In genomic region chr7:111138196-111138569, GRCh38 we compare ENCODE assay signal across 8 cellular contexts. TPM values are rescaled to one million over a fixed set of nuclear protein-coding genes. Genes with fewer than 3 reads are reported as not detected.
DNase-seq lines count a peak whose midpoint lies in the region; ATAC-seq, FAIRE-seq and TF ChIP-seq lines count a peak whose summit lies in the region.

No MANE protein-coding gene starts in this region.

- H3K79me2 ChIP-seq in trophoblast cell (ENCODE audit: control insufficient read depth, insufficient read depth, low read length, poor library complexity), result no peaks in the 10 kb centered on the region

- no peak overlapping the region for H3K4me3 Mint-ChIP-seq in Calu3 (ENCODE audit: low read depth, unreplicated experiment)
- H3K4me3 Mint-ChIP-seq in Caco-2 (ENCODE audit: unreplicated experiment), result no peak overlapping the region

- H3K4me1 ChIP-seq in HUES6 (ENCODE audit: control insufficient read depth, insufficient read depth, low read length) (peaks cover 14% of the 10 kb centered on the region), trophoblast cell (ENCODE audit: control insufficient read depth in 1 of 2, insufficient read depth in 2 of 2, low read length in 2 of 2) (peaks cover 0 to 3% of the 10 kb centered on the region in 2 experiments), Caco-2 (no peaks in the 10 kb centered on the region)

- BruUV-seq in Calu3 (replicated peaks; lab: Mats Ljungman, UMichigan) (no TSS peak), Caco-2 (replicated peaks; lab: Mats Ljungman, UMichigan) (no TSS peak)

- H3K36me3 ChIP-seq in HUES6 (ENCODE audit: control insufficient read depth, insufficient read depth, low read length) (no peaks in the 10 kb centered on the region), trophoblast cell (ENCODE audit: control insufficient read depth in 1 of 2, insufficient read depth in 2 of 2, low read length in 2 of 2) (no peaks in the 10 kb centered on the region), Caco-2 (ENCODE audit: control insufficient read depth, insufficient read depth, low read length) (no peaks in the 10 kb centered on the region)

- H2BK5ac ChIP-seq in trophoblast cell (ENCODE audit: low read depth, low read length, poor library complexity), result no peak overlapping the region

- no peaks in the 10 kb centered on the region for H3K27me3 ChIP-seq in HUES6 (ENCODE audit: control insufficient read depth, insufficient read depth, low read length)
- H3K27me3 ChIP-seq in trophoblast cell (ENCODE audit: insufficient read depth, low read length), result no peaks in the 10 kb centered on the region
- H3K27me3 ChIP-seq in Caco-2 (replicated peaks; ENCODE audit: control insufficient read depth, insufficient read depth, low read length), result no peaks in the 10 kb centered on the region

- H3K27ac ChIP-seq in HUES6 (ENCODE audit: low read depth, low read length) (0 out of 2 replicates have a peak overlapping the region, but pooled peaks have one; percentile 7), trophoblast cell (ENCODE audit: low read depth, low read length) (no peak overlapping the region)

- no peak overlapping the region for H3K4me3 ChIP-seq in HUES6 (ENCODE audit: low read depth, low read length)
- no peak overlapping the region for H3K4me3 ChIP-seq in choroid plexus epithelial cell (ENCODE audit: low read depth, low read length)
- no peak overlapping the region for H3K4me3 ChIP-seq in trophoblast cell (ENCODE audit: low read depth, low read length)
- no peak overlapping the region for H3K4me3 ChIP-seq in Caco-2 (ENCODE audit: low read depth, low read length)

- H3K14ac ChIP-seq in trophoblast cell (ENCODE audit: low read length), result no peak overlapping the region

- no peak overlapping the region for H4K91ac ChIP-seq in trophoblast cell (ENCODE audit: low read depth, low read length)

- H3K23ac ChIP-seq in trophoblast cell (ENCODE audit: low read length), result no peak overlapping the region

- intact Hi-C loops in Calu3 (cut with micrococcal nuclease; ENCODE audit: unreplicated experiment) (loop anchor here (10.0 kb wide), 1 partner anchor 57 kb away; no protein-coding TSS in a partner anchor), Caco-2 (cut with micrococcal nuclease; ENCODE audit: unreplicated experiment) (no loop called here)

- TF ChIP-seq CTCF in Calu3 (IDR thresholded peaks at IDR 0.05; ENCODE audit: unreplicated experiment) (no peak), choroid plexus epithelial cell (conservative IDR thresholded peaks at IDR 0.05; ENCODE audit: low read depth, low read length) (no peak), Caco-2 (IDR thresholded peaks at IDR 0.05; ENCODE audit: insufficient read depth in 1 of 2, low read depth in 1 of 2, low read length in 1 of 2, severe bottlenecking in 1 of 2, unreplicated experiment in 1 of 2) (no peak)

- H3K36me3 Mint-ChIP-seq in Calu3 (ENCODE audit: insufficient read depth, unreplicated experiment), result no peaks in the 10 kb centered on the region
- H3K36me3 Mint-ChIP-seq in Caco-2 (ENCODE audit: insufficient read depth, unreplicated experiment), result no peaks in the 10 kb centered on the region

- H2BK120ac ChIP-seq in trophoblast cell (ENCODE audit: insufficient read depth, low read length, poor library complexity), result no peak overlapping the region

- CTCF ChIA-PET in Calu3 (lab: Charles Lee), result interaction anchor here (0.6 kb wide), 1 partner anchor 400 kb away, joined by 3 read pairs; no protein-coding TSS in a partner anchor
- CTCF ChIA-PET in Caco-2 (lab: Charles Lee), result no interaction called here

- H3K4me1 Mint-ChIP-seq in Calu3 (ENCODE audit: low read depth, unreplicated experiment) (peaks cover 14% of the 10 kb centered on the region), Caco-2 (ENCODE audit: low read depth, unreplicated experiment) (no peaks in the 10 kb centered on the region)

- H3K9me3 ChIP-seq in HUES6 (ENCODE audit: control insufficient read depth, insufficient read depth, low read depth, low read length) (no peaks in the 10 kb centered on the region), trophoblast cell (ENCODE audit: insufficient read depth, low read depth, low read length) (no peaks in the 10 kb centered on the region), Caco-2 (no peaks in the 10 kb centered on the region)

- H4K12ac ChIP-seq in trophoblast cell (ENCODE audit: low read depth, low read length), result no peak overlapping the region

- no peak overlapping the region for H4K8ac ChIP-seq in trophoblast cell (ENCODE audit: low read depth, low read length)

- POLR2A ChIA-PET in Caco-2 (lab: Charles Lee), result no interaction called here

- ATAC-seq in GM21526 (IDR thresholded peaks at IDR 0.05; ENCODE audit: low FRiP score, unreplicated experiment), result peak; percentile 96
- peak; percentile 91 to 92 for ATAC-seq in activated CD4-positive, CD25-positive, alpha-beta regulatory T cell treated with anti-CD3 and anti-CD28 coated beads, Interleukin-2, amount 50 U/mL, for 24 hours

- H3K27me3 Mint-ChIP-seq in Calu3 (ENCODE audit: unreplicated experiment), result no peaks in the 10 kb centered on the region
- no peaks in the 10 kb centered on the region for H3K27me3 Mint-ChIP-seq in Caco-2 (ENCODE audit: insufficient read depth, unreplicated experiment)

- no peak overlapping the region for H3K4me2 ChIP-seq in trophoblast cell (ENCODE audit: low read length)

- DNase-seq in Calu3 (peak; percentile 35), choroid plexus epithelial cell (ENCODE audit: low read depth) (peak; percentile 48), trophoblast cell (peak; percentile 1 to 4), urothelium cell line (ENCODE audit: low spot score) (no peak), Caco-2 (no peak)

- no peak overlapping the region for H2AK5ac ChIP-seq in trophoblast cell (ENCODE audit: low read length)

- H3K9ac ChIP-seq in HUES6 (ENCODE audit: low read length), result no peak overlapping the region
- no peak overlapping the region for H3K9ac ChIP-seq in trophoblast cell (ENCODE audit: low read length)

- FAIRE-seq in urothelium cell line (lab: Jason Lieb, UNC), result no peak

- H2AFZ ChIP-seq in trophoblast cell (ENCODE audit: insufficient read depth, low read length, poor library complexity), result no peak overlapping the region

- H3K27ac Mint-ChIP-seq in Calu3 (ENCODE audit: unreplicated experiment), result peak overlapping the region; percentile 70
- H3K27ac Mint-ChIP-seq in Caco-2 (ENCODE audit: unreplicated experiment), result no peak overlapping the region

- H3K9me3 Mint-ChIP-seq in Calu3 (ENCODE audit: low read depth, unreplicated experiment) (no peaks in the 10 kb centered on the region), Caco-2 (ENCODE audit: unreplicated experiment) (no peaks in the 10 kb centered on the region)

- no peaks in the 10 kb centered on the region for H3K79me1 ChIP-seq in trophoblast cell (ENCODE audit: low read length)

- H3K18ac ChIP-seq in trophoblast cell (ENCODE audit: low read length), result no peak overlapping the region

- no peak overlapping the region for H3K4ac ChIP-seq in trophoblast cell (ENCODE audit: low read depth, low read length)

- no CpG with 5 or more reads among the region's 2 CpGs for WGBS in trophoblast cell (ENCODE audit: extremely low coverage, insufficient coverage, insufficient read length)

- no peak overlapping the region for H2BK12ac ChIP-seq in trophoblast cell (ENCODE audit: low read length)

RNA-seq across cellular contexts. Expression of gene LRRN3, which starts 47.3 kb away (rescaled TPM):
- total RNA-seq in Calu3 (2022), result not detected in 2 replicates
- 0.04 and 0.10 TPM in 2 replicates for polyA plus RNA-seq in trophoblast cell (2013)
- total RNA-seq in Caco-2 (2022), result 0.68 and 0.77 TPM in 2 replicates

Comparison
In these comparisons a context has a peak if more than half of its experiments do, and no peak if none do; other contexts are left out.
1. DNase-seq: peak in Calu3 (single experiment), choroid plexus epithelial cell (single experiment) and trophoblast cell (2 of 2); none in urothelium cell line (single experiment) and Caco-2 (0 of 2).